ENCODE assay signal across 8 cellular contexts in the genomic region with DNA sequence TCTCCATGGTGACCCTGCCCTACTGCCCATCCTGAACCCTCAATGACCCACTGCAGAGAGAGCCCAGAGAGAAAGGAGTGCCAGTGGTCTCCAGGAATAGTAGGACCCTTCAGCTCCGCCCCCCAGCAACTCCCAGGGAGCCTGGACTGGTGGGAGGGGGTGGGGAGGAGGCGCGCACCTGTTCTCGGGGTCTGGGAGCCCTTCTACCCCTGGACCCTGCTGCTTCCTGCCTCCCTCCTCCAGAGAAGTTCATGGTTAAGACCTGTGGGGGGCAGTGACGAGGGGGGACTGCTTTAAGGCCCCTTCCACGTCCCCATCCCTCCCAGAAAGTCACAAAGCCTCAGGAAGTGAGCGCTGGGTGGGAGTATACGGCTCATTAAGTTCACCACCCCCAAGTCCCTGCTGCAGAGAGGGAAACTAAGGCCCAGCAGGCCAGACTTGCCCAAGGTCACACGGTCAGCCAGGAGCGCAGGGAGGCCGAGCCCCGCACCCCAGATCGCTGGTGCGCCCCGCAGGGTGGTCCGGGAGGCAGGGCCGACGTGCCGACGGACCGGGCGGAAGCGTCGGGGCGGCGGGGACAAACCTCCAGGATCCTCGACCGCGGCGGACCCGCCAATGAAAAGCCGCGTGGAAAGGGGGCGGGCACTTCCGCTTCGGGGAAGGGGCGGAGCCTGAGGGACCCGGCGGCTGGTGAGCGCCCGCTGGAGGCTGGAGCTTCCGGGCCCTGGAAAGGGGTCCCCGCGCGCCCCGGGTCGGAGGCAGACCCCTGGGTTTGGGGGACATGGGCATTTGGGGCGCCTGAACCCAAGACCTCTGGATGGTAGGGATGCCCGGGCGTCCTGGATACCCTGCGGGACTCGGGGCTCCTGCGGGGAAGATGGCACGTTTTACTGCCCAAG. TPM values are rescaled to one million over a fixed set of nuclear protein-coding genes. Genes with fewer than 3 reads are reported as not detected.
DNase-seq lines count a peak whose midpoint lies in the region; ATAC-seq and TF ChIP-seq lines count a peak whose summit lies in the region.

NUDT22 (plus strand) TSS at position 667 of the 899 bp plus-strand sequence. CDS start 379 bp downstream, outside the sequence.
A gene with protein sequence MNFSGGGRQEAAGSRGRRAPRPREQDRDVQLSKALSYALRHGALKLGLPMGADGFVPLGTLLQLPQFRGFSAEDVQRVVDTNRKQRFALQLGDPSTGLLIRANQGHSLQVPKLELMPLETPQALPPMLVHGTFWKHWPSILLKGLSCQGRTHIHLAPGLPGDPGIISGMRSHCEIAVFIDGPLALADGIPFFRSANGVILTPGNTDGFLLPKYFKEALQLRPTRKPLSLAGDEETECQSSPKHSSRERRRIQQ (minus strand): TSS at position 579 of the 899 bp plus-strand sequence. CDS start 326 bp downstream, at position 253.

- no peak within 1 kb of the TSS for H3K23ac ChIP-seq in H9 (ENCODE audit: insufficient read length, low read depth, low read length)

- H3K27ac ChIP-seq in DND-41 (ENCODE audit: low read length): peak within 1 kb of the TSS; percentile 91
- H3K27ac ChIP-seq in H9 (ENCODE audit: insufficient read length, low read depth, low read length): no peak within 1 kb of the TSS
- H3K27ac ChIP-seq in urinary bladder (ENCODE audit: low read depth): peak within 1 kb of the TSS; percentile 73

- H3K9ac ChIP-seq in DND-41 (ENCODE audit: low read depth, low read length) (peak within 1 kb of the TSS; percentile 75), H9 (ENCODE audit: extremely low read depth, insufficient read length, low read length) (peak within 1 kb of the TSS; percentile 59)

- H3K4me1 ChIP-seq in DND-41 (ENCODE audit: insufficient read depth, low read length) (peaks cover 57% of the 10 kb centered on the region), H9 (ENCODE audit: insufficient read depth, low read length) (0 out of 2 replicates have a peak, but pooled peaks cover 3% of the 10 kb centered on the region), urinary bladder (ENCODE audit: insufficient read depth) (no peaks in the 10 kb centered on the region)

- peaks cover 37% of the 10 kb centered on the region for H3K79me2 ChIP-seq in DND-41 (ENCODE audit: insufficient read depth, low read length)
- H3K79me2 ChIP-seq in H9 (ENCODE audit: insufficient read depth, low read length): no peaks in the 10 kb centered on the region

- no peak within 1 kb of the TSS for H3K18ac ChIP-seq in H9 (ENCODE audit: insufficient read length, low read depth, low read length)

- H4K20me1 ChIP-seq in DND-41 (ENCODE audit: insufficient read depth, low read length): peaks cover 7% of the 10 kb centered on the region
- no peaks in the 10 kb centered on the region for H4K20me1 ChIP-seq in H9 (ENCODE audit: control insufficient read depth, insufficient read depth, insufficient read length)

- ATAC-seq in DND-41 (ENCODE audit: insufficient read depth, low read depth) (peak; percentile 73), T-helper 17 cell (peak; percentile 75), left ventricle myocardium superior (peak; percentile 81)

- H3K27me3 Mint-ChIP-seq in H9 (ENCODE audit: low read depth) (no peaks in the 10 kb centered on the region; the same call in 1 of the 2 replicates), T-helper 17 cell (no peaks in the 10 kb centered on the region)

- H3K27me3 ChIP-seq in DND-41 (ENCODE audit: insufficient read depth, low read length, poor library complexity) (no peaks in the 10 kb centered on the region), H9 (ENCODE audit: insufficient read depth, low read length) (no peaks in the 10 kb centered on the region)

- H3K4me2 ChIP-seq in DND-41 (ENCODE audit: insufficient read depth, low read length) (peak within 1 kb of the TSS; percentile 96), H9 (ENCODE audit: insufficient read depth, insufficient read length, low read length) (peak within 1 kb of the TSS; percentile 50)

- H2BK20ac ChIP-seq in H9 (ENCODE audit: low read depth, low read length, poor library complexity, severe bottlenecking): no peak within 1 kb of the TSS

- H4K8ac ChIP-seq in H9 (replicated peaks; ENCODE audit: insufficient read length, low read depth, low read length): no peak within 1 kb of the TSS

- no peak within 1 kb of the TSS for H3T11ph ChIP-seq in H9 (ENCODE audit: low read length)

- peaks cover 24% of the 10 kb centered on the region for H3K23me2 ChIP-seq in H9 (ENCODE audit: insufficient read length, low read depth, low read length, poor library complexity, severe bottlenecking)

- H2AFZ ChIP-seq in DND-41 (ENCODE audit: low read depth, low read length) (peak within 1 kb of the TSS; percentile 84), H9 (ENCODE audit: low read length) (no peak within 1 kb of the TSS)

- H3K4ac ChIP-seq in H9 (ENCODE audit: low read depth, low read length): no peak within 1 kb of the TSS

- H2BK5ac ChIP-seq in H9 (ENCODE audit: insufficient read length, low read length): no peak within 1 kb of the TSS

- H3K56ac ChIP-seq in H9 (ENCODE audit: insufficient read length, low read depth, low read length): no peak within 1 kb of the TSS

- H3K4me1 Mint-ChIP-seq in H9 (peaks cover 21 to 24% of the 10 kb centered on the region in 2 experiments), T-helper 17 cell (peaks cover 25% of the 10 kb centered on the region)

- no peak within 1 kb of the TSS for H4K91ac ChIP-seq in H9 (ENCODE audit: insufficient read length, low read depth, low read length)

- no peak within 1 kb of the TSS for H2BK120ac ChIP-seq in H9 (ENCODE audit: low read depth, low read length, poor library complexity, severe bottlenecking)

- no peak within 1 kb of the TSS for H2BK15ac ChIP-seq in H9 (ENCODE audit: low read depth, low read length)

- intact Hi-C loops in left ventricle myocardium superior (cut with micrococcal nuclease): no loop called here

- peak; percentile 95 for DNase-seq in DND-41
- peak; percentile 90 for DNase-seq in H9
- DNase-seq in NCI-H146 (lab: John Stamatoyannopoulos, UW): peak; percentile 84
- peak; percentile 83 to 87 (median 86) for DNase-seq in T-helper 17 cell
- peak; percentile 15 for DNase-seq in amniotic stem cell (lab: John Stamatoyannopoulos, UW)
- peak; percentile 95 for DNase-seq in left ventricle myocardium superior
- no peak for DNase-seq in pulmonary artery endothelial cell (ENCODE audit: low read depth, low spot score)

- TF ChIP-seq CTCF in DND-41 (IDR thresholded peaks at IDR 0.05; ENCODE audit: borderline replicate concordance, extremely low read depth, low read length, poor library complexity, severe bottlenecking) (peak; percentile 54), H9 (conservative IDR thresholded peaks at IDR 0.05) (peak; percentile 46)

- no peaks in the 10 kb centered on the region for H3K9me3 Mint-ChIP-seq in H9

- H3K4me3 Mint-ChIP-seq in H9 (peak within 1 kb of the TSS; percentile 80 to 91), T-helper 17 cell (peak within 1 kb of the TSS; percentile 91)

- H3K36me3 ChIP-seq in DND-41 (ENCODE audit: insufficient read depth, low read length): peaks cover 36% of the 10 kb centered on the region
- H3K36me3 ChIP-seq in urinary bladder (ENCODE audit: insufficient read depth): no peaks in the 10 kb centered on the region

- H4K5ac ChIP-seq in H9 (ENCODE audit: insufficient read length, low read depth, low read length): no peak within 1 kb of the TSS

- no CpG with 5 or more reads among the region's 54 CpGs for WGBS in H9 (ENCODE audit: extremely low coverage, insufficient read length, low lambda C conversion rate)
- WGBS in urinary bladder: under 1% methylated on average over 54 of the region's 54 CpGs

- no peak within 1 kb of the TSS for H2BK12ac ChIP-seq in H9 (ENCODE audit: insufficient read length, low read depth, low read length)

- H3K27ac Mint-ChIP-seq in H9: peak within 1 kb of the TSS; percentile 59 to 92 (median 63); a peak in 4 of 7 replicates
- H3K27ac Mint-ChIP-seq in T-helper 17 cell: peak within 1 kb of the TSS; percentile 77

- peak within 1 kb of the TSS; percentile 84 for H3K14ac ChIP-seq in H9 (ENCODE audit: insufficient read depth, low read length)

- H3K4me3 ChIP-seq in DND-41 (ENCODE audit: low read depth in 1 of 2, low read length in 2 of 2): peak within 1 kb of the TSS; percentile 60 to 81
- H3K4me3 ChIP-seq in urinary bladder (ENCODE audit: low read depth, low read length): peak within 1 kb of the TSS; percentile 62

- H3K36me3 Mint-ChIP-seq in H9 (ENCODE audit: insufficient read depth in 1 of 3, low read depth in 3 of 3) (peaks cover 0 to 14% (median 14%) of the 10 kb centered on the region in 3 experiments; a peak in 5 of 7 replicates), T-helper 17 cell (ENCODE audit: low read depth) (no peaks in the 10 kb centered on the region)

- H3K79me1 ChIP-seq in H9 (ENCODE audit: insufficient read depth, low read depth, low read length, poor library complexity, severe bottlenecking): no peaks in the 10 kb centered on the region

- no peak within 1 kb of the TSS for H2AK5ac ChIP-seq in H9 (ENCODE audit: insufficient read length, low read length)

- H3K9me3 ChIP-seq in DND-41 (ENCODE audit: insufficient read depth, low read length, severe bottlenecking) (no peaks in the 10 kb centered on the region), H9 (ENCODE audit: control insufficient read depth, low read depth, low read length) (no peaks in the 10 kb centered on the region), T-helper 17 cell (ENCODE audit: control insufficient read depth, low read length, poor library complexity, severe bottlenecking) (no peaks in the 10 kb centered on the region)

RNA-seq across cellular contexts. Expression of gene NUDT22, which starts in this region (rescaled TPM):
- total RNA-seq in H9 (2021): 39.6 and 45.8 TPM in 2 replicates
- 10 to 100 TPM; 30.8 to 42.8 TPM for total RNA-seq in T-helper 17 cell
- 73.9 TPM for total RNA-seq in left ventricle myocardium superior
- 35.5 and 47.1 TPM in 2 replicates for total RNA-seq in pulmonary artery endothelial cell
- 15.4 TPM for total RNA-seq in urinary bladder
- polyA plus RNA-seq in urinary bladder: 61.0 TPM

RNA-seq across cellular contexts. Expression of the second gene that starts in this region (rescaled TPM):
- total RNA-seq in H9 (2021) (31.5 and 33.6 TPM in 2 replicates), T-helper 17 cell (10 to 100 TPM; 16.2 to 16.6 TPM), left ventricle myocardium superior (84.9 TPM), pulmonary artery endothelial cell (13.4 and 20.0 TPM in 2 replicates), urinary bladder (12.7 TPM)
- polyA plus RNA-seq in urinary bladder: 45.3 TPM
